1 cellular context compared by ENCODE assay signal in the genomic region with DNA sequence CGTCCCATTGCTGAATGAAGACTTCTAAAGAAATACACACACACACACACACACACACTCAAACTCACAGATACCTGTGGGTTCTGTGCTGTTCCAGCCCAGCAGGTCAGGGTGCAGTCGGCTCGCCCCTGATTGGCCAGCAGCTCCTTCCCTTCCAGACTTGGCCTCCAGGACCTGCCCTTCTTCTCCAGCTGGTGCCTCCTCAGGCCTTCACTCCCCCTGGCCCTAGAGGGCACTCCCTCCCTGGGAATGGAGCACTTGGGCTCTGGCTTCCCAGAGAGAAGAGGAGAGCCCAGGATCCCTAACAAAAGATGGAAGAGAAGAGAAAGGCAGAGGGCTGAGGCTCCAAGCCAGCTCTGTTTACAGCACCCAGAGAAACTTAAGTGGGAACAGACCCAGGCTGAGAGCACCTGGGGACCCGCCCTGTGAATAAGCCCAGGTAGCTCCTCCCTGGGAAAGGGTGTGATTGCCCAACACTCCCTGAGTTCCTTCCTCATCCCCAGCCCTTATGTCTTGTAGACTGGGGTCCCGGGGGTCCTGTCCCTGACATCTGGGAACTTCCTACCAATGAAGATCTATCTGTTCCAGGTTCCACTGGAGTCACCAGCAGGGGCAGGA.
TF ChIP-seq lines count a peak whose summit lies in the region.

A gene with protein sequence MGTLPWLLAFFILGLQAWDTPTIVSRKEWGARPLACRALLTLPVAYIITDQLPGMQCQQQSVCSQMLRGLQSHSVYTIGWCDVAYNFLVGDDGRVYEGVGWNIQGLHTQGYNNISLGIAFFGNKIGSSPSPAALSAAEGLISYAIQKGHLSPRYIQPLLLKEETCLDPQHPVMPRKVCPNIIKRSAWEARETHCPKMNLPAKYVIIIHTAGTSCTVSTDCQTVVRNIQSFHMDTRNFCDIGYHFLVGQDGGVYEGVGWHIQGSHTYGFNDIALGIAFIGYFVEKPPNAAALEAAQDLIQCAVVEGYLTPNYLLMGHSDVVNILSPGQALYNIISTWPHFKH (minus strand): TSS at position 384 of the 618 bp plus-strand sequence. CDS start 2,287 bp downstream, outside the sequence.

TF ChIP-seq in H1, 55 proteins besides CTCF, POLR2A, EP300 and RAD21 (continued from another document):
- no peak for TF ChIP-seq KDM5A (IDR thresholded peaks at IDR 0.05; ENCODE audit: low read length)
- TF ChIP-seq CTBP2 (IDR thresholded peaks at IDR 0.05; ENCODE audit: borderline replicate concordance, insufficient read depth, insufficient read length, low read length), result no peak
- TF ChIP-seq, protein P1, sequence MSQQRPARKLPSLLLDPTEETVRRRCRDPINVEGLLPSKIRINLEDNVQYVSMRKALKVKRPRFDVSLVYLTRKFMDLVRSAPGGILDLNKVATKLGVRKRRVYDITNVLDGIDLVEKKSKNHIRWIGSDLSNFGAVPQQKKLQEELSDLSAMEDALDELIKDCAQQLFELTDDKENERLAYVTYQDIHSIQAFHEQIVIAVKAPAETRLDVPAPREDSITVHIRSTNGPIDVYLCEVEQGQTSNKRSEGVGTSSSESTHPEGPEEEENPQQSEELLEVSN (IDR thresholded peaks at IDR 0.05), result no peak
- no peak for TF ChIP-seq TCF12 (IDR thresholded peaks at IDR 0.05; ENCODE audit: low read depth, low read length)
